Comparison of ENCODE assay signal across 8 cellular contexts in the genomic region with DNA sequence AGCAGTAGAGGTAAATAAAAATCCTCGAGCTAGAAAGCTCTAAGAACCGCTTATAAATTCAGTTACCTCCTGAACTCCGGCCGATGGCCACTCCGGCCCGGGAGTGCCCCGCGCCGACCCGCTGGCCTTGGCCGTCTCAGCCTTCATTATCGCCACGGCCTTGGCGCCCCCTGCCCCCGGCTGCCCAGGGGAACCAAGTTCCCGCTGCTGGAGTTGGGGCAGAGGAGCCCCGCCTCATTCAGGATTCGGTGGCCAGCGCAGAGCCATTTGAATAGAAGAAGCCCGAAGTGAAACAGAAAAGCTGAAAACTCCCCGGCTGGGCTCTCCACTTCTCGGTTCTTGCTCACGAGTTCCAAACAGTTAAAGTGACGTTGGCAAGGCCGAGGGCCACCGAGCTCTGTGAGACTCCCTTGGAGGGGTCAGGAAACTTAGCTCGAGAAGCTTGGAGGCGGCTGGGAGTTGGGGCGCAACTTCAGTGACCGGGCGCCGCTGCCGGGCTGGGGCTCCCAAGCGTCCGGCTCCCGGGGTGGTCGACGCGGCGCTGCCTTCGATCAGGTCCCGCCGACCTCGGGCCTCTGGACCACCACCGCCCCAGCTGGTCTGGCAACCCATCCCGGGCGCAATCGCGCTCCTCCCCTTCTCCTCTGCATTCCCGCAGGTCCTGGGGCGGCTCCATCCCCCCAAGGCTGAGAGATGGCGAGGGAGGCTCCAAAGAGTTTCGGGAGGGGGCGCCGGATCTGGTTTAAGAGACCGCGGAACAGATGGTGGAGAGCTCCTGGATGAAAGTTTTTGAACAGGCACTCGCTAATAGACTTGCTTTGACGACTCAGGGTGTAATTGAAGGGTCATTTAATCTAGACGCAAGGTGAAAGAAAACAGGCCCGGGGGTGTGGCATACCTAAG. TPM values are rescaled to one million over a fixed set of nuclear protein-coding genes. Genes with fewer than 3 reads are reported as not detected.
A peak's percentile ranks its signal among the peaks of the same experiment; 100 is the strongest.
DNase-seq lines count a peak whose midpoint lies in the region; ATAC-seq, FAIRE-seq and TF ChIP-seq lines count a peak whose summit lies in the region.
"Had no signal": no experiment of that assay in that cellular context is flagged by ENCODE, and none has a peak within 500 bp of the region (broad histone marks: within the 10 kb centered on the region; RNA-seq: fewer than 3 reads in every experiment).

No MANE protein-coding gene starts in this region.

- intact Hi-C loops in HepG2 (cut with micrococcal nuclease; ENCODE audit: unreplicated experiment), result no loop called here

- no peaks in the 10 kb centered on the region for H4K20me1 ChIP-seq in HepG2 (ENCODE audit: insufficient read depth, low read length)

- no peaks in the 10 kb centered on the region for H3K9me3 ChIP-seq in HepG2 (ENCODE audit: low read length)
- no peaks in the 10 kb centered on the region for H3K9me3 ChIP-seq in tibial nerve

- H2AFZ ChIP-seq in HepG2 (ENCODE audit: low read length), result no peak overlapping the region

- no peak overlapping the region for H3K9ac ChIP-seq in HepG2 (ENCODE audit: insufficient read depth, low read depth, low read length)

- TF ChIP-seq POLR2A in HepG2 (IDR thresholded peaks at IDR 0.05; ENCODE audit: insufficient read depth in 1 of 2, low read depth in 2 of 2, low read length in 2 of 2) (no peak), tibial nerve (IDR thresholded peaks at IDR 0.05) (no peak)

- CTCF ChIA-PET in HepG2 (lab: Yijun Ruan, JAX; ENCODE audit: low intra/inter-chr PET ratio, low total read pairs), result no interaction called here

- H3K4me1 ChIP-seq in HepG2 (ENCODE audit: insufficient read depth, low read length), result peaks cover 28% of the 10 kb centered on the region
- peaks cover 0 to 52% (median 14%) of the 10 kb centered on the region in 4 donors for H3K4me1 ChIP-seq in tibial nerve

- H3K79me2 ChIP-seq in HepG2 (ENCODE audit: insufficient read depth, low read length), result no peaks in the 10 kb centered on the region

- TF ChIP-seq RAD21 in HepG2 (CRISPR knock-in tag; IDR thresholded peaks at IDR 0.05), result no peak

- H3K4me3 ChIP-seq in HepG2 (replicated peaks in 1 of 3; ENCODE audit: insufficient read depth in 1 of 3, low read depth in 2 of 3, low read length in 3 of 3), result peak overlapping the region; percentile 49 to 65 (median 58)
- peak overlapping the region; percentile 10 to 48 (median 36) for H3K4me3 ChIP-seq in tibial nerve

- no peak for FAIRE-seq in HepG2 (lab: Jason Lieb, UNC)

- TF ChIP-seq EP300 in HepG2 (IDR thresholded peaks at IDR 0.05; ENCODE audit: low read depth in 2 of 2, low read length in 2 of 2) (no peak), HepG2 (CRISPR knock-in tag; IDR thresholded peaks at IDR 0.05; ENCODE audit: borderline replicate concordance) (no peak), tibial nerve (IDR thresholded peaks at IDR 0.05) (no peak)

- H3K27ac ChIP-seq in HepG2 (ENCODE audit: extremely low read length, insufficient read depth, low read length) (no peak overlapping the region), tibial nerve (no peak overlapping the region)

- 14% methylated on average over 31 of the region's 61 CpGs for WGBS in HepG2 (ENCODE audit: low lambda C conversion rate)
- 5 to 7% methylated on average over 39 to 48 of the region's 61 CpGs for WGBS in tibial nerve, 2 donors

- peak; percentile 74 for ATAC-seq in HG02571 (IDR thresholded peaks at IDR 0.05; ENCODE audit: unreplicated experiment)
- ATAC-seq in HepG2, result peak; percentile 57

- H3K27me3 ChIP-seq in HepG2 (ENCODE audit: control insufficient read depth in 1 of 2, insufficient read depth in 2 of 2, low read length in 2 of 2), result peaks cover 11 to 85% of the 10 kb centered on the region in 2 experiments
- H3K27me3 ChIP-seq in tibial nerve, result peaks cover 4 to 100% of the 10 kb centered on the region in 2 donors

- H3K36me3 ChIP-seq in HepG2 (replicated peaks in 1 of 2; ENCODE audit: control insufficient read depth in 1 of 2, insufficient read depth in 2 of 2, low read length in 2 of 2) (no peaks in the 10 kb centered on the region), tibial nerve (no peaks in the 10 kb centered on the region)

- TF ChIP-seq CTCF in HepG2 (CRISPR knock-in tag; IDR thresholded peaks at IDR 0.05) (0 out of 2 replicates have a peak, but pooled peaks have one; percentile 5), tibial nerve (IDR thresholded peaks at IDR 0.05) (no peak)

- no TSS peak for BruUV-seq in HepG2 (replicated peaks; lab: Mats Ljungman, UMichigan)

- DNase-seq in astrocyte of the hippocampus (ENCODE audit: low read depth, low spot score), result peak; percentile 65
- DNase-seq in HepG2 (ENCODE audit: low spot score), result no peak
- no peak for DNase-seq in tibial nerve (ENCODE audit: low spot score in 2 of 2)
- DNase-seq in NCI-H1436 (lab: John Stamatoyannopoulos, UW), result no peak
- DNase-seq in stimulated activated CD4-positive, alpha-beta T cell treated with anti-CD3 and anti-CD28 coated beads, Interleukin-4, amount 100 ng/mL, for 4 hours, result no peak
- DNase-seq in NCI-H2227 (lab: John Stamatoyannopoulos, UW; ENCODE audit: unreplicated experiment), result no peak

- POLR2A ChIA-PET in HepG2 (lab: Yijun Ruan, JAX), result no interaction called here

- H3K4me2 ChIP-seq in HepG2 (ENCODE audit: low read depth, low read length), result peak overlapping the region; percentile 54

- in situ Hi-C loops in HepG2 (cut with HindIII; ENCODE audit: extremely low pct_ligation_motif_present, low pct_unique_long_range_greater_than_20kb), result no loop called here

TF ChIP-seq in HepG2, 621 proteins besides CTCF, POLR2A, EP300 and RAD21 (continues in another document):
- TF ChIP-seq, protein P1, sequence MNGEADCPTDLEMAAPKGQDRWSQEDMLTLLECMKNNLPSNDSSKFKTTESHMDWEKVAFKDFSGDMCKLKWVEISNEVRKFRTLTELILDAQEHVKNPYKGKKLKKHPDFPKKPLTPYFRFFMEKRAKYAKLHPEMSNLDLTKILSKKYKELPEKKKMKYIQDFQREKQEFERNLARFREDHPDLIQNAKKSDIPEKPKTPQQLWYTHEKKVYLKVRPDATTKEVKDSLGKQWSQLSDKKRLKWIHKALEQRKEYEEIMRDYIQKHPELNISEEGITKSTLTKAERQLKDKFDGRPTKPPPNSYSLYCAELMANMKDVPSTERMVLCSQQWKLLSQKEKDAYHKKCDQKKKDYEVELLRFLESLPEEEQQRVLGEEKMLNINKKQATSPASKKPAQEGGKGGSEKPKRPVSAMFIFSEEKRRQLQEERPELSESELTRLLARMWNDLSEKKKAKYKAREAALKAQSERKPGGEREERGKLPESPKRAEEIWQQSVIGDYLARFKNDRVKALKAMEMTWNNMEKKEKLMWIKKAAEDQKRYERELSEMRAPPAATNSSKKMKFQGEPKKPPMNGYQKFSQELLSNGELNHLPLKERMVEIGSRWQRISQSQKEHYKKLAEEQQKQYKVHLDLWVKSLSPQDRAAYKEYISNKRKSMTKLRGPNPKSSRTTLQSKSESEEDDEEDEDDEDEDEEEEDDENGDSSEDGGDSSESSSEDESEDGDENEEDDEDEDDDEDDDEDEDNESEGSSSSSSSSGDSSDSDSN (CRISPR knock-in tag; IDR thresholded peaks at IDR 0.05), result 0 out of 2 replicates have a peak, but pooled peaks have one; percentile 37
- TF ChIP-seq ZNF343 (CRISPR knock-in tag; IDR thresholded peaks at IDR 0.05) (no peak), ZNF75D (CRISPR knock-in tag; IDR thresholded peaks at IDR 0.05; ENCODE audit: borderline replicate concordance) (no peak), E2F5 (CRISPR knock-in tag; conservative IDR thresholded peaks at IDR 0.05) (no peak), EZH2 (conservative IDR thresholded peaks at IDR 0.05; ENCODE audit: low read depth, low read length) (peak; percentile 32), PHF20 (CRISPR knock-in tag; IDR thresholded peaks at IDR 0.05) (no peak)
- TF ChIP-seq, protein P2, sequence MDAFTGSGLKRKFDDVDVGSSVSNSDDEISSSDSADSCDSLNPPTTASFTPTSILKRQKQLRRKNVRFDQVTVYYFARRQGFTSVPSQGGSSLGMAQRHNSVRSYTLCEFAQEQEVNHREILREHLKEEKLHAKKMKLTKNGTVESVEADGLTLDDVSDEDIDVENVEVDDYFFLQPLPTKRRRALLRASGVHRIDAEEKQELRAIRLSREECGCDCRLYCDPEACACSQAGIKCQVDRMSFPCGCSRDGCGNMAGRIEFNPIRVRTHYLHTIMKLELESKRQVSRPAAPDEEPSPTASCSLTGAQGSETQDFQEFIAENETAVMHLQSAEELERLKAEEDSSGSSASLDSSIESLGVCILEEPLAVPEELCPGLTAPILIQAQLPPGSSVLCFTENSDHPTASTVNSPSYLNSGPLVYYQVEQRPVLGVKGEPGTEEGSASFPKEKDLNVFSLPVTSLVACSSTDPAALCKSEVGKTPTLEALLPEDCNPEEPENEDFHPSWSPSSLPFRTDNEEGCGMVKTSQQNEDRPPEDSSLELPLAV (CRISPR knock-in tag; conservative IDR thresholded peaks at IDR 0.05; ENCODE audit: low read depth), result no peak

RNA-seq across cellular contexts. Expression of gene FEZF1, which starts 5.8 kb away (rescaled TPM):
- total RNA-seq in HepG2 (2016; rRNA removed; fragmentation: Illumina TruSeq; extraction: Trizol) (not detected in 2 replicates), tibial nerve (under 1 TPM in 1 of 4 donors, not detected in 3; 0.22 TPM)
- not detected in 2 replicates for total RNA-seq in HepG2 (2016; cell fraction: cytosol; rRNA removed; fragmentation: Illumina TruSeq; extraction: Trizol; ENCODE audit: low read depth)
- total RNA-seq in HepG2 (2016; cell fraction: insoluble cytoplasmic fraction; rRNA removed; fragmentation: Illumina TruSeq; extraction: Trizol), result not detected in 2 replicates
- total RNA-seq in HepG2 (2016; cell fraction: membrane; rRNA removed; fragmentation: Illumina TruSeq; extraction: Trizol), result not detected in 2 replicates
- total RNA-seq in HepG2 (2016; cell fraction: nucleus; rRNA removed; fragmentation: Illumina TruSeq; extraction: Trizol), result not detected in 2 replicates
- not detected in 2 replicates for polyA plus RNA-seq in HepG2 (2011; rRNA removed)
- not detected in 2 replicates for polyA plus RNA-seq in HepG2 (2011; cell fraction: cytosol; rRNA removed)
- not detected in 2 replicates for polyA plus RNA-seq in HepG2 (2011; cell fraction: nucleus; rRNA removed)
- polyA plus RNA-seq in HepG2 (2012), result not detected in 2 replicates
- not detected in 2 replicates for polyA plus RNA-seq in HepG2 (2016; cell fraction: cytosol; fragmentation: Illumina TruSeq; extraction: Trizol; ENCODE audit: low read depth)
- polyA plus RNA-seq in HepG2 (2016; cell fraction: insoluble cytoplasmic fraction; fragmentation: Illumina TruSeq; extraction: Trizol; ENCODE audit: low read depth), result not detected in 2 replicates
- polyA plus RNA-seq in HepG2 (2016; cell fraction: membrane; fragmentation: Illumina TruSeq; extraction: Trizol; ENCODE audit: low read depth), result not detected in 2 replicates
- polyA plus RNA-seq in HepG2 (2016; cell fraction: nucleus; fragmentation: Illumina TruSeq; extraction: Trizol; ENCODE audit: insufficient read depth, low read depth), result not detected in 2 replicates
- not detected in 2 replicates for polyA minus RNA-seq in HepG2 (2011; rRNA and poly(A)+ RNA removed; ENCODE audit: low replicate concordance)
- not detected in 2 replicates for polyA minus RNA-seq in HepG2 (2011; cell fraction: cytosol; rRNA and poly(A)+ RNA removed)
- not detected in 2 replicates for polyA minus RNA-seq in HepG2 (2011; cell fraction: nucleus; rRNA and poly(A)+ RNA removed)
- total RNA-seq: dermis microvascular lymphatic vessel endothelial cell had no signal
